In genomic region chr10:95247200-95247880, GRCh38 we compare ENCODE assay signal across 9 cellular contexts. TPM values are rescaled to one million over a fixed set of nuclear protein-coding genes. Genes with fewer than 3 reads are reported as not detected.
A peak's percentile ranks its signal among the peaks of the same experiment; 100 is the strongest.
DNase-seq lines count a peak whose midpoint lies in the region; ATAC-seq and TF ChIP-seq lines count a peak whose summit lies in the region.
"Had no signal": no experiment of that assay in that cellular context is flagged by ENCODE, and none has a peak within 500 bp of the region (broad histone marks: within the 10 kb centered on the region; RNA-seq: fewer than 3 reads in every experiment).

No MANE protein-coding gene starts in this region.

- TF ChIP-seq EP300 in suprapubic skin (IDR thresholded peaks at IDR 0.05): no peak

- H3K27ac ChIP-seq in KMS-11 (peak overlapping the region; percentile 14; the same call in 1 of the 2 replicates), suprapubic skin (no peak overlapping the region)

- no peaks in the 10 kb centered on the region for H3K27me3 ChIP-seq in KMS-11 (ENCODE audit: insufficient read depth, low read depth)
- no peaks in the 10 kb centered on the region for H3K27me3 ChIP-seq in suprapubic skin

- 0 out of 2 replicates have a peak, but pooled peaks cover 2% of the 10 kb centered on the region for H4K20me1 ChIP-seq in KMS-11 (ENCODE audit: insufficient read depth)

- H3K4me2 ChIP-seq in KMS-11: peak overlapping the region; percentile 66; the same call in 1 of the 2 replicates

- H3K79me2 ChIP-seq in KMS-11 (ENCODE audit: insufficient read depth, low read depth): peaks cover 5% of the 10 kb centered on the region; the same call in 1 of the 2 replicates

- ATAC-seq in mucosa of descending colon: peak; percentile 24
- no peak for ATAC-seq in HG03025 (IDR thresholded peaks at IDR 0.05; ENCODE audit: low FRiP score, unreplicated experiment)

- no peak for TF ChIP-seq CTCF in KMS-11 (conservative IDR thresholded peaks at IDR 0.05; ENCODE audit: low read depth, low read length)
- no peak for TF ChIP-seq CTCF in mucosa of descending colon (IDR thresholded peaks at IDR 0.05)
- TF ChIP-seq CTCF in suprapubic skin (IDR thresholded peaks at IDR 0.05): no peak

- no peaks in the 10 kb centered on the region for H3K9me3 ChIP-seq in mucosa of descending colon
- no peaks in the 10 kb centered on the region for H3K9me3 ChIP-seq in suprapubic skin

- no peak overlapping the region for H2AFZ ChIP-seq in KMS-11 (ENCODE audit: low read depth)

- intact Hi-C loops in mucosa of descending colon (cut with DNase I, micrococcal nuclease): loop anchor here in 1 of 2 donors (10.0 kb wide), 1 partner anchor 87 kb away; no protein-coding TSS in a partner anchor

- 53% methylated on average over 6 of the region's 6 CpGs for WGBS in suprapubic skin

- H3K9ac ChIP-seq in KMS-11: no peak overlapping the region

- H3K36me3 ChIP-seq in KMS-11 (ENCODE audit: insufficient read depth) (no peaks in the 10 kb centered on the region), mucosa of descending colon (ENCODE audit: low read depth) (no peaks in the 10 kb centered on the region), suprapubic skin (peaks cover 24% of the 10 kb centered on the region)

- H3K4me1 ChIP-seq in KMS-11 (ENCODE audit: low read depth, poor library complexity, severe bottlenecking): peaks cover 81% of the 10 kb centered on the region
- H3K4me1 ChIP-seq in mucosa of descending colon (ENCODE audit: low read depth): peaks cover 4% of the 10 kb centered on the region
- peaks cover 18% of the 10 kb centered on the region for H3K4me1 ChIP-seq in suprapubic skin

- no peak overlapping the region for H3K4me3 ChIP-seq in KMS-11 (IDR thresholded peaks at IDR 0.05; ENCODE audit: insufficient read depth, low read depth, low read length)
- H3K4me3 ChIP-seq in mucosa of descending colon: no peak overlapping the region
- no peak overlapping the region for H3K4me3 ChIP-seq in suprapubic skin

- no peak for TF ChIP-seq POLR2A in suprapubic skin (IDR thresholded peaks at IDR 0.05)

- DNase-seq in A172 (ENCODE audit: low spot score): peak; percentile 75
- peak; percentile 76 for DNase-seq in dedifferentiated amniotic fluid mesenchymal stem cell (ENCODE audit: extremely low spot score)
- no peak for DNase-seq in mucosa of descending colon
- no peak for DNase-seq in COLO829 (ENCODE audit: low spot score)
- DNase-seq in inferior parietal cortex (ENCODE audit: extremely low spot score): no peak
- DNase-seq in suprapubic skin (ENCODE audit: low spot score in 2 of 2): no peak

RNA-seq across cellular contexts. Expression of gene PDLIM1, which starts 43.5 kb away (rescaled TPM):
- total RNA-seq in A172 (2014; rRNA removed; shearing (Covaris generic)): 18.9 and 20.9 TPM in 2 replicates
- 100 to 1,000 TPM; 177 to 434 (median 373) TPM for total RNA-seq in mucosa of descending colon
- total RNA-seq in suprapubic skin: 100 to 1,000 TPM in 1 of 4 donors, 10 to 100 TPM in 3; 71.4 to 112 (median 77.7) TPM

RNA-seq across cellular contexts. Expression of gene ACSM6, which starts 53.3 kb away (rescaled TPM):
- 0.12 TPM in 1 of 2 replicates, not detected in the other for total RNA-seq in A172 (2014; rRNA removed; shearing (Covaris generic))
- not detected for total RNA-seq in mucosa of descending colon
- 1 to 10 TPM; 1.1 to 5.5 (median 3.0) TPM for total RNA-seq in suprapubic skin
- total RNA-seq: NCI-H460 had no signal

Comparison
In these comparisons a context has a peak if more than half of its experiments do, and no peak if none do; other contexts are left out.
1. DNase-seq: peak in A172 (single experiment) and dedifferentiated amniotic fluid mesenchymal stem cell (single experiment); none in mucosa of descending colon (0 of 3), COLO829 (single experiment), inferior parietal cortex (single experiment) and suprapubic skin (0 of 2).